ENCODE assay signal across 24 cellular contexts in the genomic region with DNA sequence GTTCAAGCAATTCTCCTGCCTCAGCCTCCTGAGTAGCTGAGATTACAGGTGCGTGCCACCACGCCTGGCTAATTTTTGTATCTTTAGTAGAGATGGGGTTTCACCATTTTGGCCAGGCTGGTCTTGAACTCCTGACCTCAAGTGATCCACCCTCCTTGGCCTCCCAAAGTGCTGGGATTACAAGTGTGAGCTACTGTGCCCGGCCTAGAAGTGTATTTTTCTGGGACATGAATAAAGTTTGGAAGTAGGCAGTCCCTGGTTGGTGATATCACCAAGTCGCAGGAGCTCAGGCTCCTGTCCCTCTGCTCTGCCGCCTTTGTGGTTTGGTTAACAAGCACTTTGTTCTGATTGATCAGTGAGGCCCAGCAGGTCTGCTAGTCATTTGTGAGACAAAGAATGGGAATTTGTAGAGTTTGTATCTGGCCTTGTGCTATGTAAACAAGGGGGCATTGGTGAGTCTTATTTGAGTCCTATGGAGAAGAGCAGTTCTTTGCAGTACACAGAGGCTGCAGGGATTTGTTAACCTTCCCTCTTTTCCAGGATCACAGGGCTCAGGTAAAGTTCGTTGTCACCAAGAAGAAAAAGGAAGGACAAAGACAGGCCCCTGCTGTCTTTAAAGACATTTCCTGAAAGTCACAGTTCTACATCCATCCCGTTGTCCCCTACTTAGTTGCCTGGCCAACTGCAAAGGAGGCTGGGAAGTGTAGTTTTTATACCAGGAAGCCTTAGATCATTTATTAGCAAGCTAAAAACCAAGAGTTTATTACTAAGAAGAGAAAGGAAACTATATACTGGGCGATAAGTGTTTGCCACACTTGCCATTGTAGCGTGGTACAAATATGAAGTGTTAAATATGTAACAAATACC. TPM values are rescaled to one million over a fixed set of nuclear protein-coding genes. Genes with fewer than 3 reads are reported as not detected.
A peak's percentile ranks its signal among the peaks of the same experiment; 100 is the strongest.
DNase-seq lines count a peak whose midpoint lies in the region; ATAC-seq and TF ChIP-seq lines count a peak whose summit lies in the region.
"Had no signal": no experiment of that assay in that cellular context is flagged by ENCODE, and none has a peak within 500 bp of the region (broad histone marks: within the 10 kb centered on the region; RNA-seq: fewer than 3 reads in every experiment).

No MANE protein-coding gene starts in this region.

- TF ChIP-seq RAD21 in IMR-90 (IDR thresholded peaks at IDR 0.05; ENCODE audit: low read length) = no peak

- 90% methylated on average over 2 of the region's 9 CpGs; no CpG with 5 or more reads in 1 of the 2 experiments for WGBS in IMR-90 (ENCODE audit: extremely low coverage in 2 of 2, insufficient read length in 1 of 2), 2 experiments
- no CpG with 5 or more reads among the region's 9 CpGs for WGBS in iPS DF 6.9 (ENCODE audit: insufficient coverage, insufficient read length)

- H2BK5ac ChIP-seq in IMR-90 (ENCODE audit: low read depth, low read length, poor library complexity, severe bottlenecking) = peak overlapping the region; percentile 63

- H2AK9ac ChIP-seq in IMR-90 (replicated peaks; ENCODE audit: low read depth, low read length, poor library complexity) = no peak overlapping the region

- H2AK5ac ChIP-seq in IMR-90 (ENCODE audit: low read depth, low read length) = peak overlapping the region; percentile 18; the same call in 1 of the 2 replicates

- peaks cover 18 to 74% of the 10 kb centered on the region in 2 experiments; a peak in 3 of 4 replicates for H3K79me1 ChIP-seq in IMR-90 (ENCODE audit: low read depth in 1 of 2, low read length in 2 of 2)

- peaks cover 1% of the 10 kb centered on the region; the same call in 1 of the 2 replicates for H3K36me3 ChIP-seq in H7 (replicated peaks; ENCODE audit: control insufficient read depth, insufficient read depth, low read length)
- H3K36me3 ChIP-seq in IMR-90 (ENCODE audit: control insufficient read depth, insufficient read depth, low read length) = peaks cover 44% of the 10 kb centered on the region
- no peaks in the 10 kb centered on the region; the same call in 1 of the 2 replicates for H3K36me3 ChIP-seq in iPS DF 6.9 (ENCODE audit: control insufficient read depth, insufficient read depth, low read length)
- peaks cover 55% of the 10 kb centered on the region for H3K36me3 ChIP-seq in osteoblast (ENCODE audit: insufficient read depth, low read length)
- H3K36me3 ChIP-seq: neutrophil had no signal

- no peak for TF ChIP-seq POLR2A in IMR-90 (IDR thresholded peaks at IDR 0.05; ENCODE audit: low read depth, low read length)

- H3K9me3 ChIP-seq in IMR-90 (ENCODE audit: control insufficient read depth, insufficient read depth, low read length) (no peaks in the 10 kb centered on the region), iPS DF 6.9 (ENCODE audit: control insufficient read depth, insufficient read depth, low read length) (no peaks in the 10 kb centered on the region), osteoblast (ENCODE audit: low read depth, low read length) (no peaks in the 10 kb centered on the region)
- H3K9me3 ChIP-seq: lower lobe of right lung, neutrophil had no signal

- H3K4me3 ChIP-seq in H7 (ENCODE audit: insufficient read depth, low read depth, low read length) (no peak overlapping the region), IMR-90 (ENCODE audit: insufficient read depth, low read depth, low read length) (no peak overlapping the region), iPS DF 6.9 (ENCODE audit: low read length) (no peak overlapping the region), osteoblast (ENCODE audit: insufficient read depth, low read length) (no peak overlapping the region)
- H3K4me3 ChIP-seq: dorsolateral prefrontal cortex, lower lobe of right lung had no signal

- H3K4me2 ChIP-seq in IMR-90 (ENCODE audit: low read depth, low read length) = no peak overlapping the region
- H3K4me2 ChIP-seq in osteoblast (ENCODE audit: insufficient read depth, low read length) = no peak overlapping the region

- TF ChIP-seq CTCF in IMR-90 (conservative IDR thresholded peaks at IDR 0.05; ENCODE audit: low read depth, low read length) = no peak
- TF ChIP-seq CTCF in osteoblast (IDR thresholded peaks at IDR 0.05; ENCODE audit: extremely low read depth, low read depth, low read length) = no peak

- H3K27me3 ChIP-seq in H7 (ENCODE audit: control insufficient read depth, insufficient read depth, low read length) (no peaks in the 10 kb centered on the region), IMR-90 (ENCODE audit: control insufficient read depth, insufficient read depth, low read length) (no peaks in the 10 kb centered on the region), iPS DF 6.9 (ENCODE audit: control insufficient read depth, insufficient read depth, low read length) (no peaks in the 10 kb centered on the region), osteoblast (ENCODE audit: insufficient read depth, low read length) (no peaks in the 10 kb centered on the region)
- H3K27me3 ChIP-seq: dorsolateral prefrontal cortex, neutrophil had no signal

- H2BK120ac ChIP-seq in IMR-90 (ENCODE audit: low read depth, low read length) = peak overlapping the region; percentile 19; the same call in 1 of the 2 replicates

- intact Hi-C loops in IMR-90 (cut with micrococcal nuclease) = no loop called here

- peak overlapping the region; percentile 63; the same call in 1 of the 2 replicates for H3K27ac ChIP-seq in IMR-90 (ENCODE audit: insufficient read depth, low read length)
- no peak overlapping the region for H3K27ac ChIP-seq in iPS DF 6.9 (ENCODE audit: low read length)
- H3K27ac ChIP-seq in osteoblast (ENCODE audit: low read depth, low read length) = peak overlapping the region; percentile 42
- H3K27ac ChIP-seq: lower lobe of right lung, neutrophil had no signal

- peaks cover 10% of the 10 kb centered on the region; the same call in 1 of the 2 replicates for H3K9me1 ChIP-seq in IMR-90 (ENCODE audit: insufficient read depth, low read length)

- peaks cover 76% of the 10 kb centered on the region for H3K79me2 ChIP-seq in osteoblast (ENCODE audit: insufficient read depth, low read length)

- H3K23ac ChIP-seq in IMR-90 (ENCODE audit: low read depth, low read length) = no peak overlapping the region; the same call in 1 of the 2 replicates

- dilution Hi-C loops in IMR-90 (cut with HindIII; ENCODE audit: low sequenced_read_pairs, unreplicated experiment) = no loop called here

- H3K14ac ChIP-seq in IMR-90 (replicated peaks; ENCODE audit: low read depth, low read length) = no peak overlapping the region

- DNase-seq in H7 (peak; percentile 29), IMR-90 (no peak), iPS DF 6.9 (ENCODE audit: low read depth, low spot score) (peak; percentile 29), osteoblast (ENCODE audit: insufficient read length, low spot score, missing footprints) (no peak), NCI-H1105 (lab: John Stamatoyannopoulos, UW) (no peak)
- DNase-seq: activated naive CD4-positive, alpha-beta T cell treated with anti-CD3 and anti-CD28 coated beads for 36 hours; activated T-cell treated with anti-CD3 and anti-CD28 coated beads, Interleukin-2, amount 50 U/mL, for 48 hours; anterior cingulate cortex; central memory CD4-positive, alpha-beta T cell; DMS79 treated with DMSO at 0.1 percent for 48 hours; dorsolateral prefrontal cortex; head of caudate nucleus; Kasumi-1; lower lobe of right lung; NCI-H187 treated with DMSO at 0.1 percent for 48 hours; NCI-H2227 treated with DMSO at 0.1 percent for 48 hours; NCI-H774; OCI-M1; SIG-M5; stimulated activated CD4-positive, alpha-beta T cell treated with anti-CD3 and anti-CD28 coated beads, Interleukin-2, amount 100 ng/mL, for 24 hours; stimulated activated naive B cell treated with anti-CD40 and anti-IgM and Interleukin-4, amounts not matched to agents 10 μg/mL and 1 μg/mL and 100 μg/mL, for 72 hours had no signal

- H2BK20ac ChIP-seq in IMR-90 (ENCODE audit: low read depth, low read length) = no peak overlapping the region

- H3K56ac ChIP-seq in IMR-90 (ENCODE audit: extremely low read depth, insufficient read depth, low read length) = no peak overlapping the region

- H3K9ac ChIP-seq in IMR-90 (ENCODE audit: low read depth, low read length) = peak overlapping the region; percentile 9; the same call in 1 of the 2 replicates

- H4K20me1 ChIP-seq in IMR-90 (ENCODE audit: insufficient read depth, low read length) = peaks cover 24% of the 10 kb centered on the region
- H4K20me1 ChIP-seq in osteoblast (ENCODE audit: insufficient read depth, low read length) = peaks cover 3% of the 10 kb centered on the region

- POLR2A ChIA-PET in IMR-90 (lab: Charles Lee; ENCODE audit: unreplicated experiment) = no interaction called here

- H2AFZ ChIP-seq in IMR-90 (replicated peaks; ENCODE audit: low read length, poor library complexity) = no peak overlapping the region
- H2AFZ ChIP-seq in osteoblast (ENCODE audit: low read length) = no peak overlapping the region

- ATAC-seq in IMR-90 (ENCODE audit: low read depth) (no peak), HG02610 (IDR thresholded peaks at IDR 0.05; ENCODE audit: unreplicated experiment) (no peak), GM21576 (IDR thresholded peaks at IDR 0.05; ENCODE audit: unreplicated experiment) (no peak)
- ATAC-seq: lower lobe of right lung; stimulated activated naive B cell treated with anti-CD40 and anti-IgM and Interleukin-4, amounts not matched to agents 10 μg/mL and 1 μg/mL and 100 μg/mL, for 72 hours had no signal

- H4K8ac ChIP-seq in IMR-90 (ENCODE audit: low read depth in 2 of 2, low read length in 2 of 2) = peak overlapping the region; percentile 44 to 61; a peak in 3 of 4 replicates

- peak overlapping the region; percentile 25; the same call in 1 of the 2 replicates for H3K4ac ChIP-seq in IMR-90 (ENCODE audit: low read depth, low read length)

- H4K5ac ChIP-seq in IMR-90 (ENCODE audit: low read depth, low read length) = peak overlapping the region; percentile 94

- H3K4me1 ChIP-seq in IMR-90 (ENCODE audit: control insufficient read depth, insufficient read depth, low read length) = peaks cover 40% of the 10 kb centered on the region
- H3K4me1 ChIP-seq in iPS DF 6.9 (ENCODE audit: control insufficient read depth, insufficient read depth, low read length) = no peaks in the 10 kb centered on the region
- peaks cover 20% of the 10 kb centered on the region for H3K4me1 ChIP-seq in osteoblast (ENCODE audit: insufficient read depth, low read length)

- no peak overlapping the region for H2BK15ac ChIP-seq in IMR-90 (ENCODE audit: low read depth, low read length)

- peak overlapping the region; percentile 63 for H4K91ac ChIP-seq in IMR-90 (ENCODE audit: insufficient read depth, low read depth, low read length)

- in situ Hi-C loops in IMR-90 (cut with MboI; ENCODE audit: low sequenced_read_pairs) = no loop called here

- BruUV-seq in IMR-90 (replicated peaks; lab: Mats Ljungman, UMichigan) = no TSS peak

- peak overlapping the region; percentile 79 for H3K18ac ChIP-seq in IMR-90 (ENCODE audit: low read depth, low read length)

- CTCF ChIA-PET in IMR-90 (lab: Yijun Ruan, JAX) = interaction anchor here (2.1 kb wide), 1 partner anchor 13 kb away, joined by 6 read pairs; no protein-coding TSS in a partner anchor

TF ChIP-seq in IMR-90, 13 proteins besides CTCF, POLR2A, EP300 and RAD21 (continues in another document):
- TF ChIP-seq FOS (IDR thresholded peaks at IDR 0.05; ENCODE audit: low read depth, low read length) = no peak

RNA-seq across cellular contexts. Expression of gene MTHFD1L, which starts 13.1 kb away (rescaled TPM):
- total RNA-seq in H7 (2014; rRNA removed; shearing (Covaris generic)) = 42.9 and 46.0 TPM in 2 replicates
- total RNA-seq in IMR-90 (2012; rRNA removed) (53.2 and 53.9 TPM in 2 replicates), osteoblast (56.8 and 58.0 TPM in 2 replicates)
- polyA plus RNA-seq in IMR-90 (2012; rRNA removed) = 39.0 and 43.5 TPM in 2 replicates
- 21.0 and 28.9 TPM in 2 replicates for polyA plus RNA-seq in IMR-90 (2012; cell fraction: cytosol; rRNA removed)
- polyA plus RNA-seq in IMR-90 (2012; cell fraction: nucleus; rRNA removed; ENCODE audit: low replicate concordance) = 25.2 and 89.7 TPM in 2 replicates

Comparison
In these comparisons a context has a peak if more than half of its experiments do, and no peak if none do; other contexts are left out.
1. DNase-seq: peak in H7 (single experiment) and iPS DF 6.9 (single experiment); none in IMR-90 (single experiment), osteoblast (single experiment) and NCI-H1105 (single experiment).